ENCODE assay signal across 8 cellular contexts in genomic region chr11:27213232-27213660, GRCh38.
DNase-seq lines count a peak whose midpoint lies in the region; ATAC-seq and TF ChIP-seq lines count a peak whose summit lies in the region.

No MANE protein-coding gene starts in this region.

- no peaks in the 10 kb centered on the region for H3K9me3 Mint-ChIP-seq in nephron progenitor cell
- no peaks in the 10 kb centered on the region for H3K9me3 Mint-ChIP-seq in activated T-cell treated with anti-CD3 and anti-CD28 coated beads, Interleukin-2, amount 50 U/mL, for 4 hours

- H3K4me3 Mint-ChIP-seq in nephron progenitor cell, result no peak overlapping the region
- H3K4me3 Mint-ChIP-seq in activated T-cell treated with anti-CD3 and anti-CD28 coated beads, Interleukin-2, amount 50 U/mL, for 4 hours, result no peak overlapping the region

- H3K27ac Mint-ChIP-seq in nephron progenitor cell, result peak overlapping the region; percentile 85

- peaks cover 39% of the 10 kb centered on the region for H3K36me3 Mint-ChIP-seq in nephron progenitor cell (ENCODE audit: low read depth)
- no peaks in the 10 kb centered on the region for H3K36me3 Mint-ChIP-seq in activated T-cell treated with anti-CD3 and anti-CD28 coated beads, Interleukin-2, amount 50 U/mL, for 4 hours (ENCODE audit: insufficient read depth)

- no peaks in the 10 kb centered on the region for H3K27me3 Mint-ChIP-seq in nephron progenitor cell (ENCODE audit: low read depth, poor library complexity)
- peaks cover 5% of the 10 kb centered on the region for H3K27me3 Mint-ChIP-seq in activated T-cell treated with anti-CD3 and anti-CD28 coated beads, Interleukin-2, amount 50 U/mL, for 4 hours (ENCODE audit: low read depth)

- DNase-seq in EL, result peak; percentile 95
- DNase-seq in NCI-H1694 (lab: John Stamatoyannopoulos, UW), result peak; percentile 23
- peak; percentile 34 for DNase-seq in dermis blood vessel endothelial cell
- no peak for DNase-seq in nephron progenitor cell
- no peak for DNase-seq in 8988T
- no peak for DNase-seq in activated T-cell treated with anti-CD3 and anti-CD28 coated beads, Interleukin-2, amount 50 U/mL, for 4 hours
- DNase-seq in putamen (ENCODE audit: low spot score), result no peak

- no peak for ATAC-seq in activated T-cell treated with anti-CD3 and anti-CD28 coated beads, Interleukin-2, amount 50 U/mL, for 4 hours
- ATAC-seq in HG03378 (IDR thresholded peaks at IDR 0.05; ENCODE audit: unreplicated experiment), result no peak

- no peak for TF ChIP-seq CTCF in nephron progenitor cell (IDR thresholded peaks at IDR 0.05)

- H3K4me1 Mint-ChIP-seq in nephron progenitor cell, result peaks cover 58% of the 10 kb centered on the region
- no peaks in the 10 kb centered on the region for H3K4me1 Mint-ChIP-seq in activated T-cell treated with anti-CD3 and anti-CD28 coated beads, Interleukin-2, amount 50 U/mL, for 4 hours (ENCODE audit: low read depth)

Comparison
In these comparisons a context has a peak if more than half of its experiments do, and no peak if none do; other contexts are left out.
1. DNase-seq: peak in EL (single experiment), NCI-H1694 (single experiment) and dermis blood vessel endothelial cell (single experiment); none in nephron progenitor cell (single experiment), 8988T (single experiment), activated T-cell treated with anti-CD3 and anti-CD28 coated beads, Interleukin-2, amount 50 U/mL, for 4 hours (single experiment) and putamen (single experiment).